In the genomic region with DNA sequence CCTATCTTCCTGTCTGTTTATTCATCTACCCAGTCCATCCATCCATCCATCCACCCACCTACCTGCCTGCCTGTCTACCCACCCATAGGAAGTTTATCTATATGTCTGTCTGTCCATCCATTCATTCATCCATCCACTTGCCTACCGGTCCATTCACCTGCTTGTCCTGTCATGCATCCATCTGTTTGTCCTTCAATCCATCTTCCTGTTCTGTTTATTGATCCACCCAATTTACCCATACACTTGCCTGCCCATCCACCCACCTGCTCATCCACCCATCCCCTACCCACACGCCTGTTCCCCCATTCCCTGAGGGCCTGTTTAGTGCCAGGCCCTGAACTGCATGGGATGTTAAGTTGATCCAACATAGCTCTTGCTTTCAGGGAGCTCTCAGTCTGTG, we compare ENCODE assay signal across 22 cellular contexts. TPM values are rescaled to one million over a fixed set of nuclear protein-coding genes. Genes with fewer than 3 reads are reported as not detected.
DNase-seq lines count a peak whose midpoint lies in the region; ATAC-seq and TF ChIP-seq lines count a peak whose summit lies in the region.
"Had no signal": no experiment of that assay in that cellular context is flagged by ENCODE, and none has a peak within 500 bp of the region (broad histone marks: within the 10 kb centered on the region; RNA-seq: fewer than 3 reads in every experiment).

No MANE protein-coding gene starts in this region.

- POLR2A ChIA-PET in CD8-positive, alpha-beta memory T cell (lab: Charles Lee) = no interaction called here

- TF ChIP-seq CTCF in neural crest cell (conservative IDR thresholded peaks at IDR 0.05) (no peak), esophagus squamous epithelium (IDR thresholded peaks at IDR 0.05) (no peak)

- no peaks in the 10 kb centered on the region for H3K9me3 ChIP-seq in BLaER1 treated with 17β-estradiol and CSF1 and Interleukin-3, amounts not matched to agents 10 nM and 100 nM (replicated peaks in 1 of 11)
- no peaks in the 10 kb centered on the region for H3K9me3 ChIP-seq in CD8-positive, alpha-beta memory T cell (ENCODE audit: low read length)
- no peaks in the 10 kb centered on the region for H3K9me3 ChIP-seq in esophagus squamous epithelium
- H3K9me3 ChIP-seq: A549, SJSA1 had no signal

- intact Hi-C loops in esophagus squamous epithelium (cut with DNase I) = no loop called here

- peaks cover 0 to 89% (median 45%) of the 10 kb centered on the region in 11 experiments; a peak in 15 of 22 replicates for H3K36me3 ChIP-seq in BLaER1 treated with 17β-estradiol and CSF1 and Interleukin-3, amounts not matched to agents 10 nM and 100 nM
- peaks cover 20% of the 10 kb centered on the region for H3K36me3 ChIP-seq in CD8-positive, alpha-beta memory T cell (ENCODE audit: insufficient read depth, low read length)
- no peaks in the 10 kb centered on the region for H3K36me3 ChIP-seq in esophagus squamous epithelium
- H3K36me3 ChIP-seq: SJSA1 had no signal

- no peak overlapping the region for H3K27ac ChIP-seq in BLaER1 treated with 17β-estradiol and CSF1 and Interleukin-3, amounts not matched to agents 10 nM and 100 nM
- no peak overlapping the region for H3K27ac ChIP-seq in CD8-positive, alpha-beta memory T cell (ENCODE audit: low read depth, low read length)
- H3K27ac ChIP-seq in esophagus squamous epithelium = no peak overlapping the region
- H3K27ac ChIP-seq: A549, C4-2B, SJSA1 had no signal

- ATAC-seq in central memory CD8-positive, alpha-beta T cell (replicated peaks; ENCODE audit: extremely low read depth, poor library complexity, severe bottlenecking) = no peak
- ATAC-seq: A549 had no signal

- peaks cover 20 to 93% (median 63%) of the 10 kb centered on the region in 11 experiments; a peak in 20 of 22 replicates for H4K20me1 ChIP-seq in BLaER1 treated with 17β-estradiol and CSF1 and Interleukin-3, amounts not matched to agents 10 nM and 100 nM

- peaks cover 21 to 88% (median 25%) of the 10 kb centered on the region in 3 donors for H3K36me3 Mint-ChIP-seq in CD8-positive, alpha-beta memory T cell
- H3K36me3 Mint-ChIP-seq in central memory CD8-positive, alpha-beta T cell (ENCODE audit: insufficient read depth) = peaks cover 19% of the 10 kb centered on the region
- H3K36me3 Mint-ChIP-seq in neural crest cell (ENCODE audit: low read depth) = no peaks in the 10 kb centered on the region

- in situ Hi-C loops in G401 (cut with HindIII; ENCODE audit: low sequenced_read_pairs) = no loop called here

- peaks cover 23 to 36% (median 30%) of the 10 kb centered on the region in 3 donors for H3K4me1 Mint-ChIP-seq in CD8-positive, alpha-beta memory T cell
- peaks cover 39% of the 10 kb centered on the region for H3K4me1 Mint-ChIP-seq in central memory CD8-positive, alpha-beta T cell
- no peaks in the 10 kb centered on the region for H3K4me1 Mint-ChIP-seq in neural crest cell

- H3K27me3 Mint-ChIP-seq in CD8-positive, alpha-beta memory T cell = no peaks in the 10 kb centered on the region
- no peaks in the 10 kb centered on the region for H3K27me3 Mint-ChIP-seq in central memory CD8-positive, alpha-beta T cell
- H3K27me3 Mint-ChIP-seq in neural crest cell (ENCODE audit: low read depth) = peaks cover 8% of the 10 kb centered on the region

- no peak for DNase-seq in CD8-positive, alpha-beta memory T cell
- no peak for DNase-seq in central memory CD8-positive, alpha-beta T cell (ENCODE audit: low spot score in 2 of 2)
- no peak for DNase-seq in neural crest cell (ENCODE audit: low read depth, low spot score)
- no peak for DNase-seq in NCI-H2107 treated with DMSO at 0.1 percent for 48 hours (lab: John Stamatoyannopoulos, UW; ENCODE audit: unreplicated experiment)
- DNase-seq in esophagus squamous epithelium (lab: John Stamatoyannopoulos, UW) = no peak
- no peak for DNase-seq in G401 (ENCODE audit: low spot score)
- DNase-seq: AML-193, DMS153, DND-41, H7, KBM-7, MM.1S, NCI-H2029, NCI-H510A, NCI-H69, Right ventricle myocardium superior, RPMI8226 had no signal

- no peaks in the 10 kb centered on the region for H3K9me3 Mint-ChIP-seq in CD8-positive, alpha-beta memory T cell
- H3K9me3 Mint-ChIP-seq in central memory CD8-positive, alpha-beta T cell = no peaks in the 10 kb centered on the region
- no peaks in the 10 kb centered on the region for H3K9me3 Mint-ChIP-seq in neural crest cell

- CTCF ChIA-PET in CD8-positive, alpha-beta memory T cell (lab: Charles Lee) = no interaction called here

- H3K4me1 ChIP-seq in BLaER1 treated with 17β-estradiol and CSF1 and Interleukin-3, amounts not matched to agents 10 nM and 100 nM = peaks cover 18 to 62% (median 53%) of the 10 kb centered on the region in 10 experiments
- peaks cover 6% of the 10 kb centered on the region for H3K4me1 ChIP-seq in CD8-positive, alpha-beta memory T cell (ENCODE audit: insufficient read depth, low read length)
- H3K4me1 ChIP-seq in esophagus squamous epithelium = peaks cover 0 to 4% (median 0%) of the 10 kb centered on the region in 3 donors
- H3K4me1 ChIP-seq: A549 had no signal

- H3K27ac Mint-ChIP-seq in CD8-positive, alpha-beta memory T cell = peak overlapping the region in 5 of 8 donors; percentile 18 to 78 (median 66)
- H3K27ac Mint-ChIP-seq in central memory CD8-positive, alpha-beta T cell (ENCODE audit: low read depth) = peak overlapping the region; percentile 0
- peak overlapping the region; percentile 57 for H3K27ac Mint-ChIP-seq in neural crest cell (ENCODE audit: unreplicated experiment)

- H3K4me2 ChIP-seq in BLaER1 treated with 17β-estradiol and CSF1 and Interleukin-3, amounts not matched to agents 10 nM and 100 nM = peak overlapping the region; percentile 26 to 84 (median 71); a peak in 13 of 22 replicates
- H3K4me2 ChIP-seq: A549 had no signal

- TF ChIP-seq POLR2A in esophagus squamous epithelium (IDR thresholded peaks at IDR 0.05) = no peak

- 73 to 79% methylated on average over 2 of the region's 2 CpGs for WGBS in esophagus squamous epithelium, 2 donors

- H3K4me3 ChIP-seq in BLaER1 treated with 17β-estradiol and CSF1 and Interleukin-3, amounts not matched to agents 10 nM and 100 nM = no peak overlapping the region
- H3K4me3 ChIP-seq in CD8-positive, alpha-beta memory T cell (ENCODE audit: low read length) = no peak overlapping the region
- no peak overlapping the region for H3K4me3 ChIP-seq in esophagus squamous epithelium
- H3K4me3 ChIP-seq: A549, SJSA1 had no signal

- H3K27me3 ChIP-seq in BLaER1 treated with 17β-estradiol and CSF1 and Interleukin-3, amounts not matched to agents 10 nM and 100 nM = peaks cover 0 to 17% (median 3%) of the 10 kb centered on the region in 11 experiments; a peak in 11 of 22 replicates
- no peaks in the 10 kb centered on the region for H3K27me3 ChIP-seq in CD8-positive, alpha-beta memory T cell (ENCODE audit: insufficient read depth, low read length, poor library complexity, severe bottlenecking)
- peaks cover 0 to 68% (median 0%) of the 10 kb centered on the region in 4 donors for H3K27me3 ChIP-seq in esophagus squamous epithelium
- H3K27me3 ChIP-seq: SJSA1 had no signal

- H3K9ac ChIP-seq in BLaER1 treated with 17β-estradiol and CSF1 and Interleukin-3, amounts not matched to agents 10 nM and 100 nM = no peak overlapping the region

- peak overlapping the region in 1 of 7 donors; percentile 42 for H3K4me3 Mint-ChIP-seq in CD8-positive, alpha-beta memory T cell
- H3K4me3 Mint-ChIP-seq in central memory CD8-positive, alpha-beta T cell = no peak overlapping the region
- no peak overlapping the region for H3K4me3 Mint-ChIP-seq in neural crest cell

RNA-seq across cellular contexts. Expression of a gene that starts 18.4 kb away (rescaled TPM):
- total RNA-seq in CD8-positive, alpha-beta memory T cell = 10 to 100 TPM; 56.0 to 57.4 TPM
- 94.4 TPM for polyA plus RNA-seq in CD8-positive, alpha-beta memory T cell
- 0.14 and 0.23 TPM in 2 replicates for total RNA-seq in neural crest cell
- 10 to 100 TPM in 1 of 4 donors, 1 to 10 TPM in 2, under 1 TPM in 1; 0.42 to 26.1 (median 2.2) TPM for total RNA-seq in esophagus squamous epithelium
- total RNA-seq in G401 (2014; rRNA removed; shearing (Covaris generic)) = not detected in 2 replicates
- total RNA-seq: LHCN-M2, SJSA1 had no signal
- polyA plus RNA-seq: A549 had no signal

Comparison
In these comparisons a context has a peak if more than half of its experiments do, and no peak if none do; other contexts are left out.
1. H3K27ac Mint-ChIP-seq: peak in every context shown above with its lines; median percentile 66 in CD8-positive, alpha-beta memory T cell; 57 in neural crest cell; 0 in central memory CD8-positive, alpha-beta T cell.